In the genomic region with DNA sequence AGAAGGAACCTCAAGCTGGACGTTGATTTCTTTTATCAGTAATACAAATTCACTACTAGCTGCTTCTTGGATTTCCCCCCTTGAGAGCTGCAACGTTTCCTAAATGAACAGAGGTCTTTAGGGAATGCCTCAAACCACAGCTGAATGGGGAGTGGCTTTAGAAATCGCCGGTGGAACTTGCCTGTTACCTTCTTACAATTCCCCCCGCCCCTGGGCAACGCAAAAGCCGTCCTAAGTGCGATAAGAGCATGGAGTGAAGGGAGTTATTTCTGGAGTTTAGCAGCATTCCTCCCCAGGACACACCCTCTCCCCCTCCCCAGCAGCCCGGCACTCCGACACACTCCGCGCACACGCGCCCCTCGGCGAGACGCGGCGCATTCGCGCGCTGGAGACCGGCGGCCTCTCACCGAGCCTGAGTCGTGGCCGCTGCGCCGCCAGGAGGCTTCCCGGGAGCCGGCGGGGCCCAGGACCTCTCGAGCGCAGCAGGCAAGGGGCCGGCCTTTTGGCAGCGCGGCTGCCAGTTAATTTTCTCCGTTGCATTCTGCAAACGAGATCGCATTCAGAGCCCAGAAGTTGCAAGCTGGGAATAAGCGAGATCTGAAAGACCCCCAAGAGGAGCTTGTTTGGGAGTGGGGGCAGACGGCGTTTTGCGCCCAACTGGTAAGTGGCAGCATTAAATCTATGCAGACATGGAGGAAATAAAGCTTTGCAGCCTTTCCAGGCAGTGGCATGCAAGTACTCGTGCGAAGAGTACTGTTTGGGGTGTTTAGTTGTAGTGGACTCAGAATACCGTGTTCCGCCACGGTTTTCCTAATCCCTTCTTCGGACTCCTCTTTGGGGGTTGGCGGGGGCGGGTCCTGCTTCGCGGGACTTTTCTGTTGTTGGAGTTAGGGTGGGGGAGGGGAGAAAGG, we compare ENCODE assay signal across 1 cellular context.
TF ChIP-seq lines count a peak whose summit lies in the region.

No MANE protein-coding gene starts in this region.

TF ChIP-seq in HEK293, 187 proteins besides CTCF, POLR2A, EP300 and RAD21 (continued from another document):
- TF ChIP-seq, protein P1, sequence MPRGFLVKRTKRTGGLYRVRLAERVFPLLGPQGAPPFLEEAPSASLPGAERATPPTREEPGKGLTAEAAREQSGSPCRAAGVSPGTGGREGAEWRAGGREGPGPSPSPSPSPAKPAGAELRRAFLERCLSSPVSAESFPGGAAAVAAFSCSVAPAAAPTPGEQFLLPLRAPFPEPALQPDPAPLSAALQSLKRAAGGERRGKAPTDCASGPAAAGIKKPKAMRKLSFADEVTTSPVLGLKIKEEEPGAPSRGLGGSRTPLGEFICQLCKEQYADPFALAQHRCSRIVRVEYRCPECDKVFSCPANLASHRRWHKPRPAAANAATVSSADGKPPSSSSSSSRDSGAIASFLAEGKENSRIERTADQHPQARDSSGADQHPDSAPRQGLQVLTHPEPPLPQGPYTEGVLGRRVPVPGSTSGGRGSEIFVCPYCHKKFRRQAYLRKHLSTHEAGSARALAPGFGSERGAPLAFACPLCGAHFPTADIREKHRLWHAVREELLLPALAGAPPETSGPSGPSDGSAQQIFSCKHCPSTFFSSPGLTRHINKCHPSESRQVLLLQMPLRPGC (tag by site-specific recombination; IDR thresholded peaks at IDR 0.05): peak; percentile 22; the same call in 1 of the 2 replicates
- TF ChIP-seq MYNN (tag by site-specific recombination; IDR thresholded peaks at IDR 0.05; ENCODE audit: borderline replicate concordance) (peak; percentile 35; the same call in 1 of the 2 replicates), ZFP69B (tag by site-specific recombination; IDR thresholded peaks at IDR 0.05) (peak; percentile 76), ZNF768 (tag by site-specific recombination; IDR thresholded peaks at IDR 0.05) (no peak), KLF9 (tag by site-specific recombination; IDR thresholded peaks at IDR 0.05; ENCODE audit: low read depth) (peak; percentile 76), ZSCAN23 (tag by site-specific recombination; IDR thresholded peaks at IDR 0.05) (no peak), ZBTB48 (tag by site-specific recombination; IDR thresholded peaks at IDR 0.05) (peak; percentile 32; the same call in 1 of the 2 replicates), ZNF366 (tag by site-specific recombination; conservative IDR thresholded peaks at IDR 0.05) (no peak; the same call in 1 of the 2 replicates), ZNF341 (tag by site-specific recombination; IDR thresholded peaks at IDR 0.05; ENCODE audit: low read depth) (peak; percentile 71), GLI2 (tag by site-specific recombination; IDR thresholded peaks at IDR 0.05; ENCODE audit: borderline replicate concordance, low read depth) (no peak), TCF7L2 (IDR thresholded peaks at IDR 0.05; ENCODE audit: borderline replicate concordance, low read depth, low read length) (no peak), MEIS1 (CRISPR knock-in tag; IDR thresholded peaks at IDR 0.05; ENCODE audit: borderline replicate concordance) (no peak), ZBTB20 (tag by site-specific recombination; IDR thresholded peaks at IDR 0.05) (peak; percentile 80), ZNF600 (tag by site-specific recombination; IDR thresholded peaks at IDR 0.05) (peak; percentile 81; the same call in 1 of the 2 replicates), ZNF549 (tag by site-specific recombination; IDR thresholded peaks at IDR 0.05) (no peak)
- TF ChIP-seq, protein P2, sequence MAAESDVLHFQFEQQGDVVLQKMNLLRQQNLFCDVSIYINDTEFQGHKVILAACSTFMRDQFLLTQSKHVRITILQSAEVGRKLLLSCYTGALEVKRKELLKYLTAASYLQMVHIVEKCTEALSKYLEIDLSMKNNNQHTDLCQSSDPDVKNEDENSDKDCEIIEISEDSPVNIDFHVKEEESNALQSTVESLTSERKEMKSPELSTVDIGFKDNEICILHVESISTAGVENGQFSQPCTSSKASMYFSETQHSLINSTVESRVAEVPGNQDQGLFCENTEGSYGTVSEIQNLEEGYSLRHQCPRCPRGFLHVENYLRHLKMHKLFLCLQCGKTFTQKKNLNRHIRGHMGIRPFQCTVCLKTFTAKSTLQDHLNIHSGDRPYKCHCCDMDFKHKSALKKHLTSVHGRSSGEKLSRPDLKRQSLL (tag by site-specific recombination; IDR thresholded peaks at IDR 0.05): peak; percentile 81
- TF ChIP-seq, protein P3, sequence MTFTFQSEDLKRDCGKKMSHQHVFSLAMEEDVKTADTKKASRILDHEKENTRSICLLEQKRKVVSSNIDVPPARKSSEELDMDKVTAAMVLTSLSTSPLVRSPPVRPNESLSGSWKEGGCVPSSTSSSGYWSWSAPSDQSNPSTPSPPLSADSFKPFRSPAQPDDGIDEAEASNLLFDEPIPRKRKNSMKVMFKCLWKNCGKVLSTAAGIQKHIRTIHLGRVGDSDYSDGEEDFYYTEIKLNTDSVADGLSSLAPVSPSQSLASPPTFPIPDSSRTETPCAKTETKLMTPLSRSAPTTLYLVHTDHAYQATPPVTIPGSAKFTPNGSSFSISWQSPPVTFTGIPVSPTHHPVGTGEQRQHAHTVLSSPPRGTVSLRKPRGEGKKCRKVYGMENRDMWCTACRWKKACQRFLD (tag by site-specific recombination; IDR thresholded peaks at IDR 0.05): no peak
